Comparison of ENCODE assay signal across 16 cellular contexts in the genomic region with DNA sequence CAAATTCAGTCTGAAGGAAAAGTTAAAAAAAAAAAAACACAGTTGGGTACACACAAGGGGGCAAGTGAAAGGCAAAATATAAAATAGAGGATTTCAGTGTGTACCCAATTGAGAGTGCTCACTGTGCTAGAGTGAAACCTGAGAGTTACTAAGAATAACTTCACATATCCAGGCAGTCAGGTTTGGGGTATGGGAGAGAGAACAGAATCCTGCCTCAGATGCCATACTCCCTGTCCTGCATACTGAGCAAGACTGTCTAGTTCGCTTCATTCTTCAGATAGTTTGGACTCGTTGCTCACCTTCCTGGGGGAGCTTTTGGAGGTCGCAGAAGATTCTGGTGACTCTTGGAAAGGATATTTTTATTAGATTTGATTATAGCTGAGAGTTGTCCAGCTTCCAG.
"Had no signal": no experiment of that assay in that cellular context is flagged by ENCODE, and none has a peak within 500 bp of the region (broad histone marks: within the 10 kb centered on the region; RNA-seq: fewer than 3 reads in every experiment).

No MANE protein-coding gene starts in this region.

- H3K27me3 Mint-ChIP-seq: stimulated activated memory B cell treated with anti-CD40 and anti-IgM and Interleukin-4, amounts not matched to agents 10 μg/mL and 1 μg/mL and 100 μg/mL, for 72 hours had no signal

- DNase-seq: activated CD4-positive, alpha-beta T cell treated with anti-CD3 and anti-CD28 coated beads, Interleukin-2, amount 50 U/mL, for 1 hour; activated CD4-positive, CD25-positive, alpha-beta regulatory T cell; activated CD8-positive, alpha-beta memory T cell treated with anti-CD3 and anti-CD28 coated beads for 24 hours; activated naive CD4-positive, alpha-beta T cell; aorta; erythroblast; islet precursor cell; mesenchymal stem cell; sigmoid colon; uterus had no signal

- H3K27me3 ChIP-seq: breast epithelium, gastroesophageal sphincter, sigmoid colon, uterus had no signal

- H3K27ac Mint-ChIP-seq: nephron had no signal

- H3K4me1 ChIP-seq: breast epithelium, gastroesophageal sphincter, prostate gland, sigmoid colon, uterus had no signal

- H3K27ac ChIP-seq: breast epithelium, gastroesophageal sphincter, prostate gland, sigmoid colon, uterus had no signal

- H3K9me3 ChIP-seq: breast epithelium, gastroesophageal sphincter, prostate gland, sigmoid colon, uterus had no signal

- H3K4me3 ChIP-seq: breast epithelium, gastroesophageal sphincter, prostate gland, sigmoid colon, uterus had no signal

- H3K4me3 Mint-ChIP-seq: nephron; stimulated activated memory B cell treated with anti-CD40 and anti-IgM and Interleukin-4, amounts not matched to agents 10 μg/mL and 1 μg/mL and 100 μg/mL, for 72 hours had no signal

- H3K36me3 ChIP-seq: breast epithelium, prostate gland, uterus had no signal

- ATAC-seq: gastroesophageal sphincter; left lobe of liver; stimulated activated memory B cell treated with anti-CD40 and anti-IgM and Interleukin-4, amounts not matched to agents 10 μg/mL and 1 μg/mL and 100 μg/mL, for 72 hours had no signal
